26 cellular contexts compared by ENCODE assay signal in the genomic region with DNA sequence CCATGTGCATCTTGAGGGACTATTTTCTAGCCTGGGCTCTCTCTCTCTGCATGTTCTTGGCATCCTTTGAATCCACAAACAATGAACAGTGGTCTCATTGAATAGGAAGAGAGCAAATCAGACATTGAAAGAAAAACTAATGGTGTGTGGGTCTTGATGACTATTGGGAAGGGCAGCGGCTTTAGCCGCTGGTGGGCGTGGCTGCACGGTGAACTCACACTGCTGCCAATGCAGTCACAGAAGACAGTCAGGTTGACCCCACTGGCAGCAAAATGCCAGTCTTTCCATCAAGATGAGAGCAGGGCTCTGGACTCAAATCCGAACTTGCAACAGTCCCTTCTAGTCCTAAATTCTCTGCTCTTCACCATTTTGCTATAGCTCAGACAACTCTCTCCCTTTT.
A peak's percentile ranks its signal among the peaks of the same experiment; 100 is the strongest.
DNase-seq lines count a peak whose midpoint lies in the region; ATAC-seq and TF ChIP-seq lines count a peak whose summit lies in the region.
"Had no signal": no experiment of that assay in that cellular context is flagged by ENCODE, and none has a peak within 500 bp of the region (broad histone marks: within the 10 kb centered on the region; RNA-seq: fewer than 3 reads in every experiment).

No MANE protein-coding gene starts in this region.

- H3K4me1 ChIP-seq in osteoblast (ENCODE audit: insufficient read depth, low read length), result no peaks in the 10 kb centered on the region
- no peaks in the 10 kb centered on the region for H3K4me1 ChIP-seq in naive thymus-derived CD4-positive, alpha-beta T cell (ENCODE audit: control insufficient read depth in 2 of 2, insufficient read depth in 2 of 2, low read length in 2 of 2)
- H3K4me1 ChIP-seq: BE2C had no signal

- no peaks in the 10 kb centered on the region for H3K27me3 ChIP-seq in osteoblast (ENCODE audit: insufficient read depth, low read length)
- H3K27me3 ChIP-seq in naive thymus-derived CD4-positive, alpha-beta T cell (ENCODE audit: control insufficient read depth in 2 of 2, insufficient read depth in 2 of 2, low read length in 2 of 2), result no peaks in the 10 kb centered on the region
- H3K27me3 ChIP-seq: BE2C, BLaER1 had no signal

- DNase-seq in globus pallidus (ENCODE audit: low spot score), result peak; percentile 35
- DNase-seq in medulla oblongata (ENCODE audit: extremely low spot score), result peak; percentile 32
- peak; percentile 18 for DNase-seq in osteoblast (ENCODE audit: insufficient read length, low spot score, missing footprints)
- peak; percentile 67 for DNase-seq in pons (ENCODE audit: low spot score)
- no peak for DNase-seq in amniotic stem cell (lab: John Stamatoyannopoulos, UW)
- DNase-seq in naive thymus-derived CD4-positive, alpha-beta T cell, result no peak
- no peak for DNase-seq in activated CD4-positive, CD25-positive, alpha-beta regulatory T cell treated with anti-CD3 and anti-CD28 coated beads, Interleukin-2, amount 50 U/mL, for 72 hours
- no peak for DNase-seq in endothelial cell (ENCODE audit: low spot score)
- DNase-seq: 8988T; ACHN; BE2C; C1 segment of cervical spinal cord; CD4-positive, alpha-beta memory T cell; CD4-positive, CD25-positive, alpha-beta regulatory T cell; CD8-positive, alpha-beta memory T cell; COR-L47; DMS 273 treated with DMSO at 0.1 percent for 48 hours; DMS153; DMS53; DMS79; DND-41; EL; GDM1 had no signal

- H3K36me3 Mint-ChIP-seq in naive thymus-derived CD4-positive, alpha-beta T cell, result peaks cover 0 to 3% (median 0%) of the 10 kb centered on the region in 5 donors
- H3K36me3 Mint-ChIP-seq in endothelial cell (ENCODE audit: low read depth, unreplicated experiment), result no peaks in the 10 kb centered on the region
- H3K36me3 Mint-ChIP-seq: CD14-positive monocyte; CD4-positive, alpha-beta memory T cell; CD4-positive, CD25-positive, alpha-beta regulatory T cell; CD8-positive, alpha-beta memory T cell had no signal

- ATAC-seq in naive thymus-derived CD4-positive, alpha-beta T cell, result no peak
- ATAC-seq: GM12878 had no signal

- POLR2A ChIA-PET in naive thymus-derived CD4-positive, alpha-beta T cell (lab: Charles Lee), result no interaction called here

- no peaks in the 10 kb centered on the region for H3K79me2 ChIP-seq in osteoblast (ENCODE audit: insufficient read depth, low read length)

- peaks cover 0 to 9% (median 0%) of the 10 kb centered on the region in 7 donors for H3K4me1 Mint-ChIP-seq in naive thymus-derived CD4-positive, alpha-beta T cell
- H3K4me1 Mint-ChIP-seq in endothelial cell (ENCODE audit: unreplicated experiment), result no peaks in the 10 kb centered on the region
- H3K4me1 Mint-ChIP-seq: CD14-positive monocyte; CD4-positive, alpha-beta memory T cell; CD8-positive, alpha-beta memory T cell had no signal

- TF ChIP-seq CTCF in osteoblast (IDR thresholded peaks at IDR 0.05; ENCODE audit: extremely low read depth, low read depth, low read length) (no peak), endothelial cell (IDR thresholded peaks at IDR 0.05; ENCODE audit: unreplicated experiment) (no peak)

- CTCF ChIA-PET in naive thymus-derived CD4-positive, alpha-beta T cell (lab: Charles Lee), result no interaction called here

- intact Hi-C loops in naive thymus-derived CD4-positive, alpha-beta T cell (cut with micrococcal nuclease), result no loop called here

- no peaks in the 10 kb centered on the region for H4K20me1 ChIP-seq in osteoblast (ENCODE audit: insufficient read depth, low read length)

- peaks cover 0 to 36% (median 5%) of the 10 kb centered on the region in 5 donors for H3K27me3 Mint-ChIP-seq in naive thymus-derived CD4-positive, alpha-beta T cell
- no peaks in the 10 kb centered on the region for H3K27me3 Mint-ChIP-seq in endothelial cell (ENCODE audit: unreplicated experiment)
- H3K27me3 Mint-ChIP-seq: CD4-positive, CD25-positive, alpha-beta regulatory T cell had no signal

- H2AFZ ChIP-seq in osteoblast (ENCODE audit: low read length), result no peak overlapping the region

- H3K4me3 ChIP-seq in osteoblast (ENCODE audit: insufficient read depth, low read length), result no peak overlapping the region
- H3K4me3 ChIP-seq in naive thymus-derived CD4-positive, alpha-beta T cell (ENCODE audit: low read length), result no peak overlapping the region
- H3K4me3 ChIP-seq: BLaER1, GM12878 had no signal

- no peak overlapping the region for H3K27ac Mint-ChIP-seq in naive thymus-derived CD4-positive, alpha-beta T cell
- H3K27ac Mint-ChIP-seq in endothelial cell (ENCODE audit: unreplicated experiment), result no peak overlapping the region
- H3K27ac Mint-ChIP-seq: CD14-positive monocyte; CD4-positive, alpha-beta memory T cell; CD4-positive, CD25-positive, alpha-beta regulatory T cell; CD8-positive, alpha-beta memory T cell had no signal

- no peak overlapping the region for H3K4me3 Mint-ChIP-seq in naive thymus-derived CD4-positive, alpha-beta T cell
- no peak overlapping the region for H3K4me3 Mint-ChIP-seq in endothelial cell (ENCODE audit: unreplicated experiment)
- H3K4me3 Mint-ChIP-seq: CD14-positive monocyte; CD4-positive, alpha-beta memory T cell; CD4-positive, CD25-positive, alpha-beta regulatory T cell; CD8-positive, alpha-beta memory T cell had no signal

- H3K9me3 Mint-ChIP-seq in naive thymus-derived CD4-positive, alpha-beta T cell, result peaks cover 0 to 3% (median 0%) of the 10 kb centered on the region in 11 donors
- no peaks in the 10 kb centered on the region for H3K9me3 Mint-ChIP-seq in endothelial cell (ENCODE audit: unreplicated experiment)

- no peaks in the 10 kb centered on the region for H3K36me3 ChIP-seq in osteoblast (ENCODE audit: insufficient read depth, low read length)
- no peaks in the 10 kb centered on the region for H3K36me3 ChIP-seq in naive thymus-derived CD4-positive, alpha-beta T cell (ENCODE audit: control insufficient read depth in 2 of 3, insufficient read depth in 3 of 3, low read length in 3 of 3)
- H3K36me3 ChIP-seq: BE2C, BLaER1 had no signal

- no peak overlapping the region for H3K27ac ChIP-seq in osteoblast (ENCODE audit: low read depth, low read length)
- no peak overlapping the region for H3K27ac ChIP-seq in naive thymus-derived CD4-positive, alpha-beta T cell (ENCODE audit: low read depth, low read length)
- H3K27ac ChIP-seq: BLaER1 had no signal

- H3K9me3 ChIP-seq in osteoblast (ENCODE audit: low read depth, low read length), result no peaks in the 10 kb centered on the region
- H3K9me3 ChIP-seq in naive thymus-derived CD4-positive, alpha-beta T cell (ENCODE audit: control insufficient read depth in 2 of 3, low read length in 3 of 3), result no peaks in the 10 kb centered on the region
- H3K9me3 ChIP-seq: BE2C, BLaER1 had no signal

- H3K4me2 ChIP-seq in osteoblast (ENCODE audit: insufficient read depth, low read length), result no peak overlapping the region
- H3K4me2 ChIP-seq: BLaER1 had no signal

Comparison
In these comparisons a context has a peak if more than half of its experiments do, and no peak if none do; other contexts are left out.
1. DNase-seq: peak in globus pallidus (single experiment), medulla oblongata (single experiment), osteoblast (single experiment) and pons (single experiment); none in amniotic stem cell (single experiment), naive thymus-derived CD4-positive, alpha-beta T cell (0 of 9), activated CD4-positive, CD25-positive, alpha-beta regulatory T cell treated with anti-CD3 and anti-CD28 coated beads, Interleukin-2, amount 50 U/mL, for 72 hours (single experiment) and endothelial cell (single experiment).